Comparison of ENCODE assay signal across 16 cellular contexts in genomic region chr3:72745146-72745976, GRCh38.
DNase-seq lines count a peak whose midpoint lies in the region; ATAC-seq and TF ChIP-seq lines count a peak whose summit lies in the region.
"Had no signal": no experiment of that assay in that cellular context is flagged by ENCODE, and none has a peak within 500 bp of the region (broad histone marks: within the 10 kb centered on the region; RNA-seq: fewer than 3 reads in every experiment).

No MANE protein-coding gene starts in this region.

- peak; percentile 86 for ATAC-seq in omental fat pad (ENCODE audit: low FRiP score)
- ATAC-seq in HG03378 (IDR thresholded peaks at IDR 0.05; ENCODE audit: unreplicated experiment), result no peak
- ATAC-seq in HG03095 (IDR thresholded peaks at IDR 0.05; ENCODE audit: unreplicated experiment), result no peak

- no peak for TF ChIP-seq CTCF in brain microvascular endothelial cell (IDR thresholded peaks at IDR 0.05; ENCODE audit: low read depth, low read length, missing control alignments)
- TF ChIP-seq CTCF in omental fat pad (IDR thresholded peaks at IDR 0.05), result no peak

- POLR2A ChIA-PET in HEK293T (lab: Yijun Ruan, JAX), result no interaction called here

- H3K36me3 ChIP-seq in brain microvascular endothelial cell (replicated peaks), result no peaks in the 10 kb centered on the region
- H3K36me3 ChIP-seq: esophagus squamous epithelium, MG63, thoracic aorta had no signal

- no peak overlapping the region for H3K4me3 ChIP-seq in brain microvascular endothelial cell (ENCODE audit: low read depth, low read length)
- H3K4me3 ChIP-seq: esophagus squamous epithelium, MG63, thoracic aorta had no signal

- no peak overlapping the region for H3K27ac ChIP-seq in brain microvascular endothelial cell
- H3K27ac ChIP-seq: esophagus squamous epithelium, HL-60, thoracic aorta had no signal

- CTCF ChIA-PET in HEK293T (lab: Yijun Ruan, JAX), result no interaction called here

- DNase-seq in HEK293T (ENCODE audit: extremely low spot score) (no peak), NCI-H510A (lab: John Stamatoyannopoulos, UW) (peak; percentile 10), brain microvascular endothelial cell (peak; percentile 63), omental fat pad (ENCODE audit: low spot score) (no peak), NOMO-1 treated with DMSO at 0.1 percent for 48 hours (lab: John Stamatoyannopoulos, UW; ENCODE audit: unreplicated experiment) (no peak), COR-L47 (lab: John Stamatoyannopoulos, UW) (no peak)
- DNase-seq: activated CD4-positive, alpha-beta T cell treated with anti-CD3 and anti-CD28 coated beads for 1 hour; CD4-positive, alpha-beta memory T cell; cerebellar nuclear complex; esophagus squamous epithelium; MG63; NCI-H774 had no signal

- in situ Hi-C loops in brain microvascular endothelial cell (cut with HindIII; ENCODE audit: low pct_ligation_motif_present, low sequenced_read_pairs), result no loop called here

- no peaks in the 10 kb centered on the region for H3K27me3 ChIP-seq in brain microvascular endothelial cell (replicated peaks)
- H3K27me3 ChIP-seq: esophagus squamous epithelium, MG63 had no signal

TF ChIP-seq in HEK293T, 16 proteins besides CTCF, POLR2A, EP300 and RAD21:
- no peak for TF ChIP-seq LEF1 (IDR thresholded peaks at IDR 0.05; ENCODE audit: borderline replicate concordance)
- TF ChIP-seq HDGF (IDR thresholded peaks at IDR 0.05; ENCODE audit: borderline replicate concordance), result no peak
- TF ChIP-seq CTBP1 (IDR thresholded peaks at IDR 0.05; ENCODE audit: borderline replicate concordance), result no peak
- peak; percentile 44; the same call in 1 of the 2 replicates for TF ChIP-seq ZNF384 (IDR thresholded peaks at IDR 0.05)
- TF ChIP-seq FOXA1 (IDR thresholded peaks at IDR 0.05), result no peak
- no peak for TF ChIP-seq FOXK2 (IDR thresholded peaks at IDR 0.05)
- no peak for TF ChIP-seq ARNT (IDR thresholded peaks at IDR 0.05)

Comparison
In these comparisons a context has a peak if more than half of its experiments do, and no peak if none do; other contexts are left out.
1. DNase-seq: peak in NCI-H510A (single experiment) and brain microvascular endothelial cell (single experiment); none in HEK293T (single experiment), omental fat pad (single experiment), NOMO-1 treated with DMSO at 0.1 percent for 48 hours (single experiment) and COR-L47 (single experiment).